ENCODE assay signal across 16 cellular contexts in the genomic region with DNA sequence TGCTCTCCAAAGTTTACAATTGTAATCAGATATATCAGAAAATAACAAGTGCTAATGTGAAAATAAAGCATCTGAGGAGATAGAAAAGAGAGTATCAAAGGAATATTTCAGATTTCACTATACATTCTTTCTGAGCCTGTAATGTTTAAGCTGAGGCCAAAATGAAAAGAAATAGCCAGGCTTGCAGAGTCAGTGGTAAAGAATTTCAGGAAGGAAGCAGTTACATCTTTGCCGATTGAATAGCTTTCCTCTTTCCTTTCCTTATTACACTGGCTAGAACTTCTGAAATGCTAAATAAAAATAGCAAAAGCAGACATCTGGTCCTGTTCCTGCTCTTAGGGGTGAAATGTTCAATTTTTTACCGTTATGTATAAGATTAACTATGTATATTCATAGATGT.
DNase-seq lines count a peak whose midpoint lies in the region; ATAC-seq and TF ChIP-seq lines count a peak whose summit lies in the region.
"Had no signal": no experiment of that assay in that cellular context is flagged by ENCODE, and none has a peak within 500 bp of the region (broad histone marks: within the 10 kb centered on the region; RNA-seq: fewer than 3 reads in every experiment).

No MANE protein-coding gene starts in this region.

- peak overlapping the region; percentile 21 for H3K27ac ChIP-seq in AG04450 (ENCODE audit: low read depth, low read length)
- H3K27ac ChIP-seq: prostate gland, thoracic aorta had no signal

- CTCF ChIA-PET in AG04450 (lab: Charles Lee): no interaction called here

- H3K4me3 ChIP-seq in AG04450 (ENCODE audit: low read depth, low read length): no peak overlapping the region
- H3K4me3 ChIP-seq in MG63: no peak overlapping the region
- no peak overlapping the region for H3K4me3 ChIP-seq in cardiac fibroblast (replicated peaks in 1 of 2; ENCODE audit: low read depth in 2 of 2, low read length in 2 of 2)
- H3K4me3 ChIP-seq: prostate gland, thoracic aorta had no signal

- H3K9me3 ChIP-seq in AG04450 (ENCODE audit: control insufficient read depth, insufficient read depth, low read length) (no peaks in the 10 kb centered on the region), MG63 (no peaks in the 10 kb centered on the region; the same call in 1 of the 2 replicates)
- H3K9me3 ChIP-seq: prostate gland, thoracic aorta had no signal

- DNase-seq in AG04450 (ENCODE audit: low read depth, low spot score): peak; percentile 39
- DNase-seq in MG63: peak; percentile 1
- peak; percentile 31 to 52 for DNase-seq in cardiac fibroblast (ENCODE audit: low read depth in 2 of 2)
- DNase-seq in hepatic stellate cell (ENCODE audit: low spot score): peak; percentile 0
- DNase-seq in activated gamma-delta T cell treated with Interleukin-2 at 50 U/mL for 16 hours: no peak
- DNase-seq in activated CD4-positive, alpha-beta T cell treated with anti-CD3 and anti-CD28 coated beads for 4 hours: no peak
- DNase-seq in pons (ENCODE audit: low spot score): no peak
- DNase-seq: activated CD4-positive, alpha-beta T cell treated with anti-CD3 and anti-CD28 coated beads for 36 hours; activated naive CD8-positive, alpha-beta T cell treated with anti-CD3 and anti-CD28 coated beads for 36 hours; hypothalamus; MV-4-11; NCI-H748 treated with DMSO at 0.1 percent for 48 hours; T-helper 2 cell had no signal

- no peaks in the 10 kb centered on the region for H3K27me3 ChIP-seq in AG04450 (ENCODE audit: control insufficient read depth, insufficient read depth, low read length)
- no peaks in the 10 kb centered on the region for H3K27me3 ChIP-seq in MG63

- ATAC-seq in HG02588 (IDR thresholded peaks at IDR 0.05; ENCODE audit: unreplicated experiment): no peak
- ATAC-seq: activated CD4-positive, alpha-beta T cell treated with anti-CD3 and anti-CD28 coated beads for 36 hours had no signal

- TF ChIP-seq CTCF in AG04450 (IDR thresholded peaks at IDR 0.05; ENCODE audit: low read depth, low read length): no peak
- no peak for TF ChIP-seq CTCF in cardiac fibroblast (IDR thresholded peaks at IDR 0.05; ENCODE audit: low read depth, low read length)

- H3K36me3 ChIP-seq in MG63: no peaks in the 10 kb centered on the region
- H3K36me3 ChIP-seq: prostate gland, thoracic aorta had no signal

- POLR2A ChIA-PET in AG04450 (lab: Yijun Ruan, JAX): no interaction called here

Comparison
In these comparisons a context has a peak if more than half of its experiments do, and no peak if none do; other contexts are left out.
1. DNase-seq: peak in AG04450 (single experiment), MG63 (single experiment), cardiac fibroblast (2 of 2) and hepatic stellate cell (single experiment); none in activated gamma-delta T cell treated with Interleukin-2 at 50 U/mL for 16 hours (single experiment), activated CD4-positive, alpha-beta T cell treated with anti-CD3 and anti-CD28 coated beads for 4 hours (0 of 2) and pons (single experiment).